In genomic region chr3:11393401-11393800, GRCh38 we compare ENCODE assay signal across 8 cellular contexts.
"Had no signal": no experiment of that assay in that cellular context is flagged by ENCODE, and none has a peak within 500 bp of the region (broad histone marks: within the 10 kb centered on the region; RNA-seq: fewer than 3 reads in every experiment).

No MANE protein-coding gene starts in this region.

- FAIRE-seq: HTR-8/SVneo had no signal

- H3K27ac ChIP-seq: GM23248 had no signal

- H3K9me3 ChIP-seq: HAP-1 had no signal

- H2AFZ ChIP-seq: GM23248 had no signal

- H3K9ac ChIP-seq: GM23248 had no signal

- H3K4me3 ChIP-seq: GM23248, HAP-1 had no signal

- DNase-seq: GM23248, GOT3, H7, HFFc6, KBM-7 had no signal

- ATAC-seq: HCT116 had no signal

- H3K36me3 ChIP-seq: HAP-1 had no signal
